Comparison of ENCODE assay signal across 1 cellular context in the genomic region with DNA sequence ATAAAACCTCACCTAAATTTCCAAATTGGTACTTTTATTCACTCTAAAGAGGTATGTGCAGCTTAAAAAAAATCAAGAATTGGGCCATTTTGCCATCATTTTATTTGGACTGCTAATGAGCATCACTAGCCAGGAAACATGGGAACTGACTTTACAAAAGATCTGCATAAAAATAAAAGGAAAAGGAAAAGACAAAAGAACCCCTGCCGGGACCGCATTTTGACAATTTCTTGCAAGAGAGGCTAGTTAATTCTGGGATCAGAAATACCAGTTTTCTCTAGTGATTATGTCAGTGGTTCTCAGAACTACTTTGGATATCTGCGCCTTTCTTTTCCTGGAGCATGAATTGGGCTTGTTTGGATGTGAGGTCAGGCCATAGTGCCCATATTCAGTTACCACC.
TF ChIP-seq lines count a peak whose summit lies in the region.

No MANE protein-coding gene starts in this region.

TF ChIP-seq in GM23338, 12 proteins besides CTCF, POLR2A, EP300 and RAD21 (continued from another document):
- TF ChIP-seq ZNF462 (CRISPR knock-in tag; IDR thresholded peaks at IDR 0.05), result no peak
- no peak for TF ChIP-seq ETS1 (IDR thresholded peaks at IDR 0.05)
- TF ChIP-seq POLR2AphosphoS5 (IDR thresholded peaks at IDR 0.05; ENCODE audit: low read depth), result no peak
- TF ChIP-seq ZNF114 (CRISPR knock-in tag; IDR thresholded peaks at IDR 0.05), result no peak
- no peak for TF ChIP-seq STAT1 (IDR thresholded peaks at IDR 0.05; ENCODE audit: unreplicated experiment)
